Comparison of ENCODE assay signal across 24 cellular contexts in the genomic region with DNA sequence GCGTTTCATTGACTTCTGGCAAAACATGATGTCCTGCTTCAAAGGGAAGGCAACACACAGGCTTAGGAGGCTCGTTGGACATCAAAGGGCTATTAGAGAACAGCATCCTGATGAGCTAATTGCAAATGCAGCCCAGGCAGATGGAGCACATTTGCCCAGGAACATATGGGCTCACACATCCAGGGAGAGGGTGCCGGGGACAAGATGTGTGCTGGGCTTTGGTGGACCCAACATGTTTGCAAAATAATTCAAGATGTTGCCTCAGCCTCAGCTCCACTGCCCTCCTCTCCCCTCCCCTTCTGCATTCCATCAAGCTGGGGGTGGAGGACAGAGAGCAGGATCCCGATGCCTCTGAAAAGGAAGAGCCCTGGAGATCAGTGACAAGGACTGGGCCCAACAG.
DNase-seq lines count a peak whose midpoint lies in the region; TF ChIP-seq lines count a peak whose summit lies in the region.
"Had no signal": no experiment of that assay in that cellular context is flagged by ENCODE, and none has a peak within 500 bp of the region (broad histone marks: within the 10 kb centered on the region; RNA-seq: fewer than 3 reads in every experiment).

No MANE protein-coding gene starts in this region.

- H3K27ac ChIP-seq in prostate gland, result peak overlapping the region; percentile 8 to 50
- no peak overlapping the region for H3K27ac ChIP-seq in uterus
- H3K27ac ChIP-seq: breast epithelium, dorsolateral prefrontal cortex, esophagus muscularis mucosa, heart right ventricle, stomach had no signal

- H3K36me3 ChIP-seq in prostate gland (no peaks in the 10 kb centered on the region), uterus (no peaks in the 10 kb centered on the region)
- H3K36me3 ChIP-seq: breast epithelium, esophagus muscularis mucosa, heart right ventricle, stomach had no signal

- TF ChIP-seq CTCF in prostate gland (IDR thresholded peaks at IDR 0.05), result no peak
- TF ChIP-seq CTCF in uterus (IDR thresholded peaks at IDR 0.05), result no peak
- no peak for TF ChIP-seq CTCF in GM13977 (IDR thresholded peaks at IDR 0.05; ENCODE audit: extremely low read depth, insufficient read depth, missing control alignments)

- intact Hi-C loops in prostate gland (cut with DNase I) (no loop called here), uterus (cut with DNase I; ENCODE audit: low total_unique reads) (no loop called here)

- in situ Hi-C loops in GM13977 (cut with MboI; ENCODE audit: low pct_unique_long_range_greater_than_20kb, low sequenced_read_pairs, unreplicated experiment), result no loop called here

- no peaks in the 10 kb centered on the region for H3K9me3 ChIP-seq in prostate gland
- H3K9me3 ChIP-seq in uterus, result no peaks in the 10 kb centered on the region
- H3K9me3 ChIP-seq: breast epithelium, esophagus muscularis mucosa, heart right ventricle, stomach had no signal

- 65% methylated on average over 4 of the region's 4 CpGs for WGBS in prostate gland

- no peaks in the 10 kb centered on the region for H3K4me1 ChIP-seq in prostate gland (replicated peaks)
- no peaks in the 10 kb centered on the region for H3K4me1 ChIP-seq in uterus
- H3K4me1 ChIP-seq: breast epithelium had no signal

- peak; percentile 78 for DNase-seq in AG20443 (ENCODE audit: low spot score)
- peak; percentile 35 for DNase-seq in NCI-H446 treated with DMSO at 0.1 percent for 48 hours (lab: John Stamatoyannopoulos, UW)
- peak; percentile 25 for DNase-seq in fibroblast of peridontal ligament (ENCODE audit: extremely low read depth)
- no peak for DNase-seq in prostate gland (ENCODE audit: low spot score)
- DNase-seq in NK-92 (lab: John Stamatoyannopoulos, UW; ENCODE audit: unreplicated experiment), result no peak
- DNase-seq in uterus, result no peak
- no peak for DNase-seq in GM13977 (ENCODE audit: low spot score)
- DNase-seq in activated CD4-positive, CD25-positive, alpha-beta regulatory T cell (lab: John Stamatoyannopoulos, UW), result no peak
- DNase-seq: ACHN; activated CD4-positive, alpha-beta T cell treated with anti-CD3 and anti-CD28 coated beads for 4 hours; activated naive CD8-positive, alpha-beta T cell treated with anti-CD3 and anti-CD28 coated beads, Interleukin-2, amount 50 U/mL, for 24 hours; dorsolateral prefrontal cortex; EL; GOT3; heart right ventricle; naive thymus-derived CD4-positive, alpha-beta T cell; NCI-H1105 treated with DMSO at 0.1 percent for 48 hours; NCI-H69; posterior cingulate gyrus; small intestine; stimulated activated CD4-positive, alpha-beta T cell treated with anti-CD3 and anti-CD28 coated beads, Interleukin-4, amount 100 ng/mL, for 1 hour had no signal

- H3K27me3 ChIP-seq in prostate gland (replicated peaks; ENCODE audit: insufficient read depth) (no peaks in the 10 kb centered on the region), uterus (no peaks in the 10 kb centered on the region)
- H3K27me3 ChIP-seq: breast epithelium, dorsolateral prefrontal cortex, esophagus muscularis mucosa, heart right ventricle, stomach had no signal

- TF ChIP-seq POLR2A in prostate gland (IDR thresholded peaks at IDR 0.05), result no peak
- no peak for TF ChIP-seq POLR2A in uterus (IDR thresholded peaks at IDR 0.05)

- H3K4me3 ChIP-seq in prostate gland, result no peak overlapping the region
- H3K4me3 ChIP-seq in uterus, result no peak overlapping the region
- H3K4me3 ChIP-seq: breast epithelium, dorsolateral prefrontal cortex, esophagus muscularis mucosa, heart right ventricle, stomach had no signal

Comparison
In these comparisons a context has a peak if more than half of its experiments do, and no peak if none do; other contexts are left out.
1. DNase-seq: peak in AG20443 (single experiment), NCI-H446 treated with DMSO at 0.1 percent for 48 hours (single experiment) and fibroblast of peridontal ligament (single experiment); none in prostate gland (single experiment), NK-92 (single experiment), uterus (0 of 2), GM13977 (single experiment) and activated CD4-positive, CD25-positive, alpha-beta regulatory T cell (0 of 4).
2. H3K27ac ChIP-seq: peak in prostate gland (2 of 2); none in uterus (0 of 2).